ENCODE assay signal across 21 cellular contexts in genomic region chr16:57818377-57819055, GRCh38. TPM values are rescaled to one million over a fixed set of nuclear protein-coding genes. Genes with fewer than 3 reads are reported as not detected.
DNase-seq lines count a peak whose midpoint lies in the region; ATAC-seq, FAIRE-seq and TF ChIP-seq lines count a peak whose summit lies in the region.
"Had no signal": no experiment of that assay in that cellular context is flagged by ENCODE, and none has a peak within 500 bp of the region (broad histone marks: within the 10 kb centered on the region; RNA-seq: fewer than 3 reads in every experiment).

No MANE protein-coding gene starts in this region.

- no peak for TF ChIP-seq EP300 in upper lobe of left lung (IDR thresholded peaks at IDR 0.05)

- intact Hi-C loops in mucosa of descending colon (cut with DNase I, micrococcal nuclease), result no loop called here

- ATAC-seq in mucosa of descending colon, result peak; percentile 36
- no peak for ATAC-seq in upper lobe of left lung (ENCODE audit: low FRiP score in 2 of 2)
- no peak for ATAC-seq in HG03139 (IDR thresholded peaks at IDR 0.05; ENCODE audit: unreplicated experiment)
- ATAC-seq in GM18873 (IDR thresholded peaks at IDR 0.05; ENCODE audit: low FRiP score, unreplicated experiment), result no peak

- peak; percentile 80 for DNase-seq in DMS53 (lab: John Stamatoyannopoulos, UW)
- peak; percentile 86 for DNase-seq in NCI-H2029 (lab: John Stamatoyannopoulos, UW)
- peak; percentile 97 for DNase-seq in NCI-H748 (lab: John Stamatoyannopoulos, UW; ENCODE audit: unreplicated experiment)
- DNase-seq in mucosa of descending colon, result no peak
- DNase-seq in upper lobe of left lung, result no peak
- no peak for DNase-seq in GM12892 (ENCODE audit: insufficient read length)
- DNase-seq: activated CD4-positive, alpha-beta memory T cell treated with anti-CD3 and anti-CD28 coated beads for 36 hours; activated T-cell treated with anti-CD3 and anti-CD28 coated beads, Interleukin-2, amount 50 U/mL, for 48 hours; Calu3; H9; mammary epithelial cell; MG63; NCI-H526 treated with DMSO at 0.1 percent for 48 hours; stimulated activated CD4-positive, alpha-beta T cell treated with anti-CD3 and anti-CD28 coated beads, Interleukin-15, amount 100 ng/mL, for 24 hours had no signal

- H3K36me3 ChIP-seq in mucosa of descending colon (ENCODE audit: low read depth) (no peaks in the 10 kb centered on the region), upper lobe of left lung (no peaks in the 10 kb centered on the region)
- H3K36me3 ChIP-seq: esophagus muscularis mucosa, MG63, vagina had no signal

- H3K4me3 ChIP-seq in mucosa of descending colon, result no peak overlapping the region
- no peak overlapping the region for H3K4me3 ChIP-seq in upper lobe of left lung
- H3K4me3 ChIP-seq: esophagus muscularis mucosa, MG63, vagina had no signal

- H3K9me3 ChIP-seq in mucosa of descending colon, result no peaks in the 10 kb centered on the region
- no peaks in the 10 kb centered on the region for H3K9me3 ChIP-seq in upper lobe of left lung
- H3K9me3 ChIP-seq: esophagus muscularis mucosa, MG63, vagina had no signal

- H3K27me3 ChIP-seq in upper lobe of left lung, result no peaks in the 10 kb centered on the region
- H3K27me3 ChIP-seq: esophagus muscularis mucosa, MG63, vagina had no signal

- no peak for TF ChIP-seq POLR2A in upper lobe of left lung (IDR thresholded peaks at IDR 0.05)
- no peak for TF ChIP-seq POLR2A in GM12892 (IDR thresholded peaks at IDR 0.05; ENCODE audit: low read depth, low read length)

- no peak for FAIRE-seq in GM12892 (lab: Jason Lieb, UNC)
- FAIRE-seq: bronchial epithelial cell, GM18507 had no signal

- 73 to 76% methylated on average over 8 of the region's 8 CpGs for WGBS in upper lobe of left lung, 2 donors

- no peak overlapping the region for H3K27ac ChIP-seq in upper lobe of left lung
- H3K27ac ChIP-seq: esophagus muscularis mucosa, vagina, VCaP had no signal

- H3K4me1 ChIP-seq in mucosa of descending colon (ENCODE audit: low read depth) (peaks cover 25% of the 10 kb centered on the region), upper lobe of left lung (peaks cover 13 to 16% (median 14%) of the 10 kb centered on the region in 4 donors)

- TF ChIP-seq CTCF in mucosa of descending colon (IDR thresholded peaks at IDR 0.05) (no peak), upper lobe of left lung (IDR thresholded peaks at IDR 0.05) (no peak)

RNA-seq across cellular contexts. Expression of gene KIFC3, which starts 16.2 kb away (rescaled TPM):
- 10 to 100 TPM in 1 of 3 donors, 1 to 10 TPM in 2; 3.7 to 17.2 (median 8.3) TPM for total RNA-seq in mucosa of descending colon
- total RNA-seq in upper lobe of left lung, result 100 to 1,000 TPM in 4 of 6 donors, 10 to 100 TPM in 2; 82.6 to 340 (median 110) TPM
- polyA plus RNA-seq in GM12892 (2012; ENCODE audit: missing spikeins), result 0.38 TPM

Comparison
In these comparisons a context has a peak if more than half of its experiments do, and no peak if none do; other contexts are left out.
1. DNase-seq: peak in DMS53 (single experiment), NCI-H2029 (single experiment) and NCI-H748 (single experiment); none in mucosa of descending colon (0 of 3), upper lobe of left lung (0 of 2) and GM12892 (single experiment).
2. RNA of gene KIFC3, which starts 16.2 kb away (total RNA-seq): 82.6 to 340 TPM in upper lobe of left lung; 3.7 to 17.2 TPM in mucosa of descending colon; every median in the first group is over 4 times any median in the second.